ENCODE assay signal across 1 cellular context in the genomic region with DNA sequence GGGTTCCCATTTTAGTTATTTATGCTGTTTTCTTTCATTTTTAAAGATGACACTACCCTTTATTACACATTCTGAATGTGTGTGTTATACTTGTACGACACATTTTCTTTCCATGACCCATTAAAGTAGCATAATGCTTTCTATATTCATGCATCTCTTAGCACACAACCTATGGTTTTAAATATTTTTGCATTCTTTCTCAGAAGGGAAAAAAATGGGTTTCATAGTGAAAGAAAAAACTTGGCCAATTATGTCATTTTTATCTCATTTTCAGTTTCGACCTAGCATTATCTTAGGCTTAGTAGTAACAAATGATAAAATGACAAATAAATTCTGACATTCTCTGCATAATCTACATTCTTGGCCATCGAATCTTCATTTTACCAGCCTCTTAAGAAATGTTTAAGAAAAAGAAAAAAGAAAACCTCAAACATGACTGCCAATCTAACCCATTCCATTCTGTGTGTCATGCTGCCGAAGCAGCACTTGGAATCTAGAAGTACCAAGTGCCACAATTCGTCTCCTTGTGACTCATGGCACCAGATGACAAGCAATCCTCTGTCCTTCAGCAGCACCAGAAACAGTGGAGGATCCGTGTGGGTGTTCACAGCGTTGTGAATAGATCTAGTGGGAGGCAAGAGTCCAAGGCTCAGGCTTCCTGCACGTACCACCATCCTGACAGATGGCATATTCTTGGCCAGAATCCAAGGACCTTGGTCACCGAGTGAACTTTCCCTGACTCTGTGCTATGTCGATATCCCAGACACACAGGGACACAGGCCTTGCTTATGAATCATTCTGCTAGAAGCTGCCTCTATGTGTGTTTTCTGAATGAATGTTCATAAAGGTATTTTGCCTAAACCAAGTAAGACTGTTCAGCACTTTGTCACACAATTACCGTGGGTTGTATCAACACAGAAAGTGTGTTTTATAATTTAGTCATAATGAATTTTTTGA.
TF ChIP-seq lines count a peak whose summit lies in the region.

No MANE protein-coding gene starts in this region.

TF ChIP-seq in HepG2, 621 proteins besides CTCF, POLR2A, EP300 and RAD21 (continued from another document and continues in another):
- no peak for TF ChIP-seq MZF1 (CRISPR knock-in tag; IDR thresholded peaks at IDR 0.05; ENCODE audit: borderline replicate concordance)
- TF ChIP-seq, protein P1, sequence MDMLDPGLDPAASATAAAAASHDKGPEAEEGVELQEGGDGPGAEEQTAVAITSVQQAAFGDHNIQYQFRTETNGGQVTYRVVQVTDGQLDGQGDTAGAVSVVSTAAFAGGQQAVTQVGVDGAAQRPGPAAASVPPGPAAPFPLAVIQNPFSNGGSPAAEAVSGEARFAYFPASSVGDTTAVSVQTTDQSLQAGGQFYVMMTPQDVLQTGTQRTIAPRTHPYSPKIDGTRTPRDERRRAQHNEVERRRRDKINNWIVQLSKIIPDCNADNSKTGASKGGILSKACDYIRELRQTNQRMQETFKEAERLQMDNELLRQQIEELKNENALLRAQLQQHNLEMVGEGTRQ (IDR thresholded peaks at IDR 0.05; ENCODE audit: low read depth, low read length), result no peak
- TF ChIP-seq, protein P1 (CRISPR knock-in tag; IDR thresholded peaks at IDR 0.05; ENCODE audit: borderline replicate concordance), result no peak
- peak; percentile 73 for TF ChIP-seq ZNF350 (CRISPR knock-in tag; IDR thresholded peaks at IDR 0.05; ENCODE audit: borderline replicate concordance, low read depth)
- no peak for TF ChIP-seq TEAD2 (CRISPR knock-in tag; IDR thresholded peaks at IDR 0.05)
- TF ChIP-seq, protein P2, sequence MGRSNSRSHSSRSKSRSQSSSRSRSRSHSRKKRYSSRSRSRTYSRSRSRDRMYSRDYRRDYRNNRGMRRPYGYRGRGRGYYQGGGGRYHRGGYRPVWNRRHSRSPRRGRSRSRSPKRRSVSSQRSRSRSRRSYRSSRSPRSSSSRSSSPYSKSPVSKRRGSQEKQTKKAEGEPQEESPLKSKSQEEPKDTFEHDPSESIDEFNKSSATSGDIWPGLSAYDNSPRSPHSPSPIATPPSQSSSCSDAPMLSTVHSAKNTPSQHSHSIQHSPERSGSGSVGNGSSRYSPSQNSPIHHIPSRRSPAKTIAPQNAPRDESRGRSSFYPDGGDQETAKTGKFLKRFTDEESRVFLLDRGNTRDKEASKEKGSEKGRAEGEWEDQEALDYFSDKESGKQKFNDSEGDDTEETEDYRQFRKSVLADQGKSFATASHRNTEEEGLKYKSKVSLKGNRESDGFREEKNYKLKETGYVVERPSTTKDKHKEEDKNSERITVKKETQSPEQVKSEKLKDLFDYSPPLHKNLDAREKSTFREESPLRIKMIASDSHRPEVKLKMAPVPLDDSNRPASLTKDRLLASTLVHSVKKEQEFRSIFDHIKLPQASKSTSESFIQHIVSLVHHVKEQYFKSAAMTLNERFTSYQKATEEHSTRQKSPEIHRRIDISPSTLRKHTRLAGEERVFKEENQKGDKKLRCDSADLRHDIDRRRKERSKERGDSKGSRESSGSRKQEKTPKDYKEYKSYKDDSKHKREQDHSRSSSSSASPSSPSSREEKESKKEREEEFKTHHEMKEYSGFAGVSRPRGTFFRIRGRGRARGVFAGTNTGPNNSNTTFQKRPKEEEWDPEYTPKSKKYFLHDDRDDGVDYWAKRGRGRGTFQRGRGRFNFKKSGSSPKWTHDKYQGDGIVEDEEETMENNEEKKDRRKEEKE (IDR thresholded peaks at IDR 0.05), result no peak
- TF ChIP-seq, protein P3, sequence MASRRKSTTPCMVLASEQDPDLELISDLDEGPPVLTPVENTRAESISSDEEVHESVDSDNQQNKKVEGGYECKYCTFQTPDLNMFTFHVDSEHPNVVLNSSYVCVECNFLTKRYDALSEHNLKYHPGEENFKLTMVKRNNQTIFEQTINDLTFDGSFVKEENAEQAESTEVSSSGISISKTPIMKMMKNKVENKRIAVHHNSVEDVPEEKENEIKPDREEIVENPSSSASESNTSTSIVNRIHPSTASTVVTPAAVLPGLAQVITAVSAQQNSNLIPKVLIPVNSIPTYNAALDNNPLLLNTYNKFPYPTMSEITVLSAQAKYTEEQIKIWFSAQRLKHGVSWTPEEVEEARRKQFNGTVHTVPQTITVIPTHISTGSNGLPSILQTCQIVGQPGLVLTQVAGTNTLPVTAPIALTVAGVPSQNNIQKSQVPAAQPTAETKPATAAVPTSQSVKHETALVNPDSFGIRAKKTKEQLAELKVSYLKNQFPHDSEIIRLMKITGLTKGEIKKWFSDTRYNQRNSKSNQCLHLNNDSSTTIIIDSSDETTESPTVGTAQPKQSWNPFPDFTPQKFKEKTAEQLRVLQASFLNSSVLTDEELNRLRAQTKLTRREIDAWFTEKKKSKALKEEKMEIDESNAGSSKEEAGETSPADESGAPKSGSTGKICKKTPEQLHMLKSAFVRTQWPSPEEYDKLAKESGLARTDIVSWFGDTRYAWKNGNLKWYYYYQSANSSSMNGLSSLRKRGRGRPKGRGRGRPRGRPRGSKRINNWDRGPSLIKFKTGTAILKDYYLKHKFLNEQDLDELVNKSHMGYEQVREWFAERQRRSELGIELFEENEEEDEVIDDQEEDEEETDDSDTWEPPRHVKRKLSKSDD (CRISPR knock-in tag; IDR thresholded peaks at IDR 0.05; ENCODE audit: low read depth), result no peak
- TF ChIP-seq TAF15 (IDR thresholded peaks at IDR 0.05; ENCODE audit: low read depth, low read length, poor library complexity, severe bottlenecking), result no peak
- no peak for TF ChIP-seq IKZF1 (IDR thresholded peaks at IDR 0.05)
- TF ChIP-seq, protein P4, sequence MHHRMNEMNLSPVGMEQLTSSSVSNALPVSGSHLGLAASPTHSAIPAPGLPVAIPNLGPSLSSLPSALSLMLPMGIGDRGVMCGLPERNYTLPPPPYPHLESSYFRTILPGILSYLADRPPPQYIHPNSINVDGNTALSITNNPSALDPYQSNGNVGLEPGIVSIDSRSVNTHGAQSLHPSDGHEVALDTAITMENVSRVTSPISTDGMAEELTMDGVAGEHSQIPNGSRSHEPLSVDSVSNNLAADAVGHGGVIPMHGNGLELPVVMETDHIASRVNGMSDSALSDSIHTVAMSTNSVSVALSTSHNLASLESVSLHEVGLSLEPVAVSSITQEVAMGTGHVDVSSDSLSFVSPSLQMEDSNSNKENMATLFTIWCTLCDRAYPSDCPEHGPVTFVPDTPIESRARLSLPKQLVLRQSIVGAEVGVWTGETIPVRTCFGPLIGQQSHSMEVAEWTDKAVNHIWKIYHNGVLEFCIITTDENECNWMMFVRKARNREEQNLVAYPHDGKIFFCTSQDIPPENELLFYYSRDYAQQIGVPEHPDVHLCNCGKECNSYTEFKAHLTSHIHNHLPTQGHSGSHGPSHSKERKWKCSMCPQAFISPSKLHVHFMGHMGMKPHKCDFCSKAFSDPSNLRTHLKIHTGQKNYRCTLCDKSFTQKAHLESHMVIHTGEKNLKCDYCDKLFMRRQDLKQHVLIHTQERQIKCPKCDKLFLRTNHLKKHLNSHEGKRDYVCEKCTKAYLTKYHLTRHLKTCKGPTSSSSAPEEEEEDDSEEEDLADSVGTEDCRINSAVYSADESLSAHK (CRISPR knock-in tag; IDR thresholded peaks at IDR 0.05; ENCODE audit: borderline replicate concordance), result no peak
- TF ChIP-seq, protein P5, sequence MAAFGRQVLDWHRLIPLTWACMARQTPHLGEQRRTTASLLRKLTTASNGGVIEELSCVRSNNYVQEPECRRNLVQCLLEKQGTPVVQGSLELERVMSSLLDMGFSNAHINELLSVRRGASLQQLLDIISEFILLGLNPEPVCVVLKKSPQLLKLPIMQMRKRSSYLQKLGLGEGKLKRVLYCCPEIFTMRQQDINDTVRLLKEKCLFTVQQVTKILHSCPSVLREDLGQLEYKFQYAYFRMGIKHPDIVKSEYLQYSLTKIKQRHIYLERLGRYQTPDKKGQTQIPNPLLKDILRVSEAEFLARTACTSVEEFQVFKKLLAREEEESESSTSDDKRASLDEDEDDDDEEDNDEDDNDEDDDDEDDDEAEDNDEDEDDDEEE (CRISPR knock-in tag; IDR thresholded peaks at IDR 0.05), result no peak
- no peak for TF ChIP-seq ZNF563 (CRISPR knock-in tag; IDR thresholded peaks at IDR 0.05)
- TF ChIP-seq, protein P6, sequence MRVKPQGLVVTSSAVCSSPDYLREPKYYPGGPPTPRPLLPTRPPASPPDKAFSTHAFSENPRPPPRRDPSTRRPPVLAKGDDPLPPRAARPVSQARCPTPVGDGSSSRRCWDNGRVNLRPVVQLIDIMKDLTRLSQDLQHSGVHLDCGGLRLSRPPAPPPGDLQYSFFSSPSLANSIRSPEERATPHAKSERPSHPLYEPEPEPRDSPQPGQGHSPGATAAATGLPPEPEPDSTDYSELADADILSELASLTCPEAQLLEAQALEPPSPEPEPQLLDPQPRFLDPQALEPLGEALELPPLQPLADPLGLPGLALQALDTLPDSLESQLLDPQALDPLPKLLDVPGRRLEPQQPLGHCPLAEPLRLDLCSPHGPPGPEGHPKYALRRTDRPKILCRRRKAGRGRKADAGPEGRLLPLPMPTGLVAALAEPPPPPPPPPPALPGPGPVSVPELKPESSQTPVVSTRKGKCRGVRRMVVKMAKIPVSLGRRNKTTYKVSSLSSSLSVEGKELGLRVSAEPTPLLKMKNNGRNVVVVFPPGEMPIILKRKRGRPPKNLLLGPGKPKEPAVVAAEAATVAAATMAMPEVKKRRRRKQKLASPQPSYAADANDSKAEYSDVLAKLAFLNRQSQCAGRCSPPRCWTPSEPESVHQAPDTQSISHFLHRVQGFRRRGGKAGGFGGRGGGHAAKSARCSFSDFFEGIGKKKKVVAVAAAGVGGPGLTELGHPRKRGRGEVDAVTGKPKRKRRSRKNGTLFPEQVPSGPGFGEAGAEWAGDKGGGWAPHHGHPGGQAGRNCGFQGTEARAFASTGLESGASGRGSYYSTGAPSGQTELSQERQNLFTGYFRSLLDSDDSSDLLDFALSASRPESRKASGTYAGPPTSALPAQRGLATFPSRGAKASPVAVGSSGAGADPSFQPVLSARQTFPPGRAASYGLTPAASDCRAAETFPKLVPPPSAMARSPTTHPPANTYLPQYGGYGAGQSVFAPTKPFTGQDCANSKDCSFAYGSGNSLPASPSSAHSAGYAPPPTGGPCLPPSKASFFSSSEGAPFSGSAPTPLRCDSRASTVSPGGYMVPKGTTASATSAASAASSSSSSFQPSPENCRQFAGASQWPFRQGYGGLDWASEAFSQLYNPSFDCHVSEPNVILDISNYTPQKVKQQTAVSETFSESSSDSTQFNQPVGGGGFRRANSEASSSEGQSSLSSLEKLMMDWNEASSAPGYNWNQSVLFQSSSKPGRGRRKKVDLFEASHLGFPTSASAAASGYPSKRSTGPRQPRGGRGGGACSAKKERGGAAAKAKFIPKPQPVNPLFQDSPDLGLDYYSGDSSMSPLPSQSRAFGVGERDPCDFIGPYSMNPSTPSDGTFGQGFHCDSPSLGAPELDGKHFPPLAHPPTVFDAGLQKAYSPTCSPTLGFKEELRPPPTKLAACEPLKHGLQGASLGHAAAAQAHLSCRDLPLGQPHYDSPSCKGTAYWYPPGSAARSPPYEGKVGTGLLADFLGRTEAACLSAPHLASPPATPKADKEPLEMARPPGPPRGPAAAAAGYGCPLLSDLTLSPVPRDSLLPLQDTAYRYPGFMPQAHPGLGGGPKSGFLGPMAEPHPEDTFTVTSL (CRISPR knock-in tag; IDR thresholded peaks at IDR 0.05; ENCODE audit: borderline replicate concordance), result peak; percentile 94
- peak; percentile 84 for TF ChIP-seq ZNF605 (CRISPR knock-in tag; IDR thresholded peaks at IDR 0.05)
- TF ChIP-seq ELF3 (CRISPR knock-in tag; IDR thresholded peaks at IDR 0.05), result peak; percentile 88
- no peak for TF ChIP-seq TOPORS (CRISPR knock-in tag; IDR thresholded peaks at IDR 0.05)
- TF ChIP-seq KLF15 (CRISPR knock-in tag; IDR thresholded peaks at IDR 0.05; ENCODE audit: borderline replicate concordance), result no peak
- TF ChIP-seq, protein P7, sequence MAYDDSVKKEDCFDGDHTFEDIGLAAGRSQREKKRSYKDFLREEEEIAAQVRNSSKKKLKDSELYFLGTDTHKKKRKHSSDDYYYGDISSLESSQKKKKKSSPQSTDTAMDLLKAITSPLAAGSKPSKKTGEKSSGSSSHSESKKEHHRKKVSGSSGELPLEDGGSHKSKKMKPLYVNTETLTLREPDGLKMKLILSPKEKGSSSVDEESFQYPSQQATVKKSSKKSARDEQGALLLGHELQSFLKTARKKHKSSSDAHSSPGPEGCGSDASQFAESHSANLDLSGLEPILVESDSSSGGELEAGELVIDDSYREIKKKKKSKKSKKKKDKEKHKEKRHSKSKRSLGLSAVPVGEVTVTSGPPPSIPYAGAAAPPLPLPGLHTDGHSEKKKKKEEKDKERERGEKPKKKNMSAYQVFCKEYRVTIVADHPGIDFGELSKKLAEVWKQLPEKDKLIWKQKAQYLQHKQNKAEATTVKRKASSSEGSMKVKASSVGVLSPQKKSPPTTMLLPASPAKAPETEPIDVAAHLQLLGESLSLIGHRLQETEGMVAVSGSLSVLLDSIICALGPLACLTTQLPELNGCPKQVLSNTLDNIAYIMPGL (CRISPR knock-in tag; IDR thresholded peaks at IDR 0.05; ENCODE audit: borderline replicate concordance in 1 of 2, low read depth in 1 of 2), result peak; percentile 31 to 67; a peak in 2 of 4 replicates
- TF ChIP-seq CENPT (CRISPR knock-in tag; IDR thresholded peaks at IDR 0.05; ENCODE audit: low read depth), result no peak
- TF ChIP-seq, protein P8, sequence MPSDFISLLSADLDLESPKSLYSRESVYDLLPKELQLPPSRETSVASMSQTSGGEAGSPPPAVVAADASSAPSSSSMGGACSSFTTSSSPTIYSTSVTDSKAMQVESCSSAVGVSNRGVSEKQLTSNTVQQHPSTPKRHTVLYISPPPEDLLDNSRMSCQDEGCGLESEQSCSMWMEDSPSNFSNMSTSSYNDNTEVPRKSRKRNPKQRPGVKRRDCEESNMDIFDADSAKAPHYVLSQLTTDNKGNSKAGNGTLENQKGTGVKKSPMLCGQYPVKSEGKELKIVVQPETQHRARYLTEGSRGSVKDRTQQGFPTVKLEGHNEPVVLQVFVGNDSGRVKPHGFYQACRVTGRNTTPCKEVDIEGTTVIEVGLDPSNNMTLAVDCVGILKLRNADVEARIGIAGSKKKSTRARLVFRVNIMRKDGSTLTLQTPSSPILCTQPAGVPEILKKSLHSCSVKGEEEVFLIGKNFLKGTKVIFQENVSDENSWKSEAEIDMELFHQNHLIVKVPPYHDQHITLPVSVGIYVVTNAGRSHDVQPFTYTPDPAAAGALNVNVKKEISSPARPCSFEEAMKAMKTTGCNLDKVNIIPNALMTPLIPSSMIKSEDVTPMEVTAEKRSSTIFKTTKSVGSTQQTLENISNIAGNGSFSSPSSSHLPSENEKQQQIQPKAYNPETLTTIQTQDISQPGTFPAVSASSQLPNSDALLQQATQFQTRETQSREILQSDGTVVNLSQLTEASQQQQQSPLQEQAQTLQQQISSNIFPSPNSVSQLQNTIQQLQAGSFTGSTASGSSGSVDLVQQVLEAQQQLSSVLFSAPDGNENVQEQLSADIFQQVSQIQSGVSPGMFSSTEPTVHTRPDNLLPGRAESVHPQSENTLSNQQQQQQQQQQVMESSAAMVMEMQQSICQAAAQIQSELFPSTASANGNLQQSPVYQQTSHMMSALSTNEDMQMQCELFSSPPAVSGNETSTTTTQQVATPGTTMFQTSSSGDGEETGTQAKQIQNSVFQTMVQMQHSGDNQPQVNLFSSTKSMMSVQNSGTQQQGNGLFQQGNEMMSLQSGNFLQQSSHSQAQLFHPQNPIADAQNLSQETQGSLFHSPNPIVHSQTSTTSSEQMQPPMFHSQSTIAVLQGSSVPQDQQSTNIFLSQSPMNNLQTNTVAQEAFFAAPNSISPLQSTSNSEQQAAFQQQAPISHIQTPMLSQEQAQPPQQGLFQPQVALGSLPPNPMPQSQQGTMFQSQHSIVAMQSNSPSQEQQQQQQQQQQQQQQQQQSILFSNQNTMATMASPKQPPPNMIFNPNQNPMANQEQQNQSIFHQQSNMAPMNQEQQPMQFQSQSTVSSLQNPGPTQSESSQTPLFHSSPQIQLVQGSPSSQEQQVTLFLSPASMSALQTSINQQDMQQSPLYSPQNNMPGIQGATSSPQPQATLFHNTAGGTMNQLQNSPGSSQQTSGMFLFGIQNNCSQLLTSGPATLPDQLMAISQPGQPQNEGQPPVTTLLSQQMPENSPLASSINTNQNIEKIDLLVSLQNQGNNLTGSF (CRISPR knock-in tag; IDR thresholded peaks at IDR 0.05), result no peak
